1 cellular context compared by ENCODE assay signal in the genomic region with DNA sequence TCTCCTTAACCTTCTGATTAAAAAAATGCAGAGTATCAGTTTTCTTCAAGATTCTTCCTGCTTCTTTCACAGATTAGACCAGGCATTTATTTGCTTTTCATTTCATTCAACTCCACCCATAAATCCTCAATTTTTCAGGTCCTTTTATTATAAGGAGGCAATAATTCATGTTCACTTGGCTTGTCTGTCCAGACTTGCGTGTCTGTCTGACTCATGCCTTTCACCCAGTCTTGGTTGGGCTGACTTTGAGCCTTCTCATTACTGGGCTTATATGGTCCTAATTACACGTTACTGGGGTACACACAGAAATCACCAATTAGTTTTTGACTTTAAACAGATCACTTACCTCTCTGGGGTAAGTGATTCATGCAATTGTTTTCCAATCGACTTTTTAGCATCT.
TF ChIP-seq lines count a peak whose summit lies in the region.

No MANE protein-coding gene starts in this region.

TF ChIP-seq in HCT116, 20 proteins besides CTCF, POLR2A, EP300 and RAD21 (continued from another document):
- TF ChIP-seq SRF (IDR thresholded peaks at IDR 0.05; ENCODE audit: low read depth): no peak
- no peak for TF ChIP-seq EGR1 (IDR thresholded peaks at IDR 0.05; ENCODE audit: low read depth)
- no peak for TF ChIP-seq EZH2phosphoT487 (IDR thresholded peaks at IDR 0.05; ENCODE audit: borderline replicate concordance)
